Comparison of ENCODE assay signal across 12 cellular contexts in the genomic region with DNA sequence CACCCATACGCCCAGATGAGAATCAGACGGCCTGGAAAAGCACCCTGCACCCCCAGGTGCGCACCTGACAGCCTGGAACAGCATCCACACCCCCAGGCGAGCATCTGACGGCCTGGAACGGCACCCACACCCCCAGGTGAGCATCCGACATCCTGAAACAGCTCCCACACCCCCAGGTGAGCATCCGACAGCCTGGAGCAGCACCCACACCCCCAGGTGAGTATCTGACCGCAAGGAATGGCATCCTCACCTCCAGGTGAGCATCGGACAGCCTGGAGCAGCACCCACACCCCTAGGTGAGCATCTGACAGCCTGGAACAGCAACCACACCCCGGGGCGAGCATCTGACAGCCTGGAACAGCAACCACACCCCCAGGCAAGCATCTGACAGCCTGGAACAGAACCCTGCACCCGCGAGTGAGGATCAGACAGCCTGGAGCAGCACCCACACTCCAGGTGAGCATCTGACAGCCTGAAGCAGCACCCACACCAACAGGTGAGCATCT. TPM values are rescaled to one million over a fixed set of nuclear protein-coding genes. Genes with fewer than 3 reads are reported as not detected.
DNase-seq lines count a peak whose midpoint lies in the region; ATAC-seq, FAIRE-seq and TF ChIP-seq lines count a peak whose summit lies in the region.
"Not testable (repeated sequence)": the region's sequence is repeated elsewhere in the genome, so short reads cannot be mapped to it uniquely, and the experiment has no call there.
"Had no signal": no experiment of that assay in that cellular context is flagged by ENCODE, and none has a peak within 500 bp of the region (broad histone marks: within the 10 kb centered on the region; RNA-seq: fewer than 3 reads in every experiment).

No MANE protein-coding gene starts in this region.

- not testable (repeated sequence) for H3K18ac ChIP-seq in mesendoderm (ENCODE audit: low read length)

- not testable (repeated sequence) for H3K36me3 Mint-ChIP-seq in CD4-positive, CD25-positive, alpha-beta regulatory T cell
- H3K36me3 Mint-ChIP-seq in astrocyte (ENCODE audit: low read depth, unreplicated experiment), result peaks cover 21% of the 10 kb centered on the region

- not testable (repeated sequence) for H3K9me3 ChIP-seq in CD4-positive, CD25-positive, alpha-beta regulatory T cell (ENCODE audit: control insufficient read depth in 2 of 2, low read length in 2 of 2)
- peaks cover 49% of the 10 kb centered on the region for H3K9me3 ChIP-seq in astrocyte (ENCODE audit: insufficient read depth, low read depth, low read length)
- peaks cover 0 to 23% (median 2%) of the 10 kb centered on the region in 3 donors for H3K9me3 ChIP-seq in tibial artery

- H3K4ac ChIP-seq in mesendoderm (ENCODE audit: low read depth, low read length), result not testable (repeated sequence)

- H3K23ac ChIP-seq in mesendoderm (ENCODE audit: low read length), result not testable (repeated sequence)

- H2AFZ ChIP-seq in astrocyte (ENCODE audit: low read depth, low read length), result not testable (repeated sequence)

- H3K4me1 Mint-ChIP-seq in CD4-positive, CD25-positive, alpha-beta regulatory T cell; astrocyte (ENCODE audit: low read depth, unreplicated experiment): not testable (repeated sequence)

- not testable (repeated sequence) for H3K79me1 ChIP-seq in mesendoderm (ENCODE audit: low read length)

- H3K4me3 Mint-ChIP-seq in CD4-positive, CD25-positive, alpha-beta regulatory T cell; astrocyte (ENCODE audit: unreplicated experiment): not testable (repeated sequence)

- FAIRE-seq in astrocyte (lab: Jason Lieb, UNC), result not testable (repeated sequence)

- not testable (repeated sequence) for H4K5ac ChIP-seq in mesendoderm (ENCODE audit: low read length)

- intact Hi-C loops in left ventricle myocardium superior (cut with micrococcal nuclease); tibial artery (cut with DNase I; ENCODE audit: low total_unique reads): not testable (repeated sequence)
- intact Hi-C loops in posterior vena cava (cut with DNase I), result loop anchor here in 1 of 2 donors (5.0 to 10.0 kb wide), 2 partner anchors 190 to 1553 kb away; no protein-coding TSS in a partner anchor

- DNase-seq in CD4-positive, CD25-positive, alpha-beta regulatory T cell; astrocyte (ENCODE audit: low read depth); mesendoderm: not testable (repeated sequence)
- peak; percentile 31 for DNase-seq in NCI-H82 (lab: John Stamatoyannopoulos, UW)
- peak; percentile 58 for DNase-seq in activated CD8-positive, alpha-beta memory T cell treated with anti-CD3 and anti-CD28 coated beads for 24 hours
- DNase-seq in left ventricle myocardium superior, result peak; percentile 38
- peak; percentile 91 for DNase-seq in posterior vena cava (ENCODE audit: low spot score)
- peak; percentile 20 to 77 for DNase-seq in tibial artery

- H3K27ac Mint-ChIP-seq in CD4-positive, CD25-positive, alpha-beta regulatory T cell, result peak overlapping the region in 2 of 3 donors; percentile 67 to 71
- H3K27ac Mint-ChIP-seq in astrocyte (ENCODE audit: unreplicated experiment), result peak overlapping the region; percentile 63

- not testable (repeated sequence) for H3K9ac ChIP-seq in astrocyte (ENCODE audit: low read length); mesendoderm (ENCODE audit: low read length)

- H3K56ac ChIP-seq in mesendoderm (ENCODE audit: low read length), result not testable (repeated sequence)

- H4K8ac ChIP-seq in mesendoderm (ENCODE audit: low read depth, low read length), result not testable (repeated sequence)

- not testable (repeated sequence) for H2BK15ac ChIP-seq in mesendoderm (replicated peaks; ENCODE audit: low read depth)

- H3K4me3 ChIP-seq in CD4-positive, CD25-positive, alpha-beta regulatory T cell (ENCODE audit: low read depth, low read length); astrocyte (ENCODE audit: insufficient read depth, low read depth, low read length); tibial artery: not testable (repeated sequence)
- peak overlapping the region; percentile 11 for H3K4me3 ChIP-seq in mesendoderm (ENCODE audit: low read length)

- not testable (repeated sequence) for H3K79me2 ChIP-seq in astrocyte (ENCODE audit: insufficient read depth, low read length); mesendoderm (ENCODE audit: control insufficient read depth, insufficient read depth, low read length)

- not testable (repeated sequence) for TF ChIP-seq CTCF in astrocyte (IDR thresholded peaks at IDR 0.05; ENCODE audit: insufficient read depth, low read depth, low read length); tibial artery (IDR thresholded peaks at IDR 0.05)

- peaks cover 15% of the 10 kb centered on the region for H3K27me3 ChIP-seq in CD4-positive, CD25-positive, alpha-beta regulatory T cell (ENCODE audit: control insufficient read depth, insufficient read depth, low read length)
- H3K27me3 ChIP-seq in astrocyte (ENCODE audit: insufficient read depth, low read length); mesendoderm (ENCODE audit: insufficient read depth, low read length, poor library complexity): not testable (repeated sequence)
- peaks cover 0 to 45% of the 10 kb centered on the region in 2 donors for H3K27me3 ChIP-seq in tibial artery

- not testable (repeated sequence) for H3K4me2 ChIP-seq in astrocyte (ENCODE audit: low read length); mesendoderm (ENCODE audit: low read length)

- not testable (repeated sequence) for H2AK5ac ChIP-seq in mesendoderm (ENCODE audit: low read length)

- H3K36me3 ChIP-seq in CD4-positive, CD25-positive, alpha-beta regulatory T cell (ENCODE audit: control insufficient read depth, insufficient read depth, low read length); astrocyte (ENCODE audit: insufficient read depth, low read length); mesendoderm (ENCODE audit: control insufficient read depth, insufficient read depth, low read length); tibial artery: not testable (repeated sequence)

- no CpG with 5 or more reads among the region's 14 CpGs for WGBS in mesendoderm (ENCODE audit: extremely low coverage, insufficient coverage, low lambda C conversion rate)

- H3K27me3 Mint-ChIP-seq in CD4-positive, CD25-positive, alpha-beta regulatory T cell, result peaks cover 22% of the 10 kb centered on the region
- H3K27me3 Mint-ChIP-seq in astrocyte (ENCODE audit: low read depth, unreplicated experiment), result peaks cover 15% of the 10 kb centered on the region

- not testable (repeated sequence) for H2BK120ac ChIP-seq in mesendoderm (ENCODE audit: low read depth, low read length)

- H3K4me1 ChIP-seq in CD4-positive, CD25-positive, alpha-beta regulatory T cell (ENCODE audit: control insufficient read depth, insufficient read depth, low read length, poor library complexity, severe bottlenecking); astrocyte (ENCODE audit: insufficient read depth, low read length); mesendoderm (ENCODE audit: control insufficient read depth, low read depth, low read length); tibial artery: not testable (repeated sequence)

- not testable (repeated sequence) for H3K9me3 Mint-ChIP-seq in CD4-positive, CD25-positive, alpha-beta regulatory T cell
- peaks cover 39% of the 10 kb centered on the region for H3K9me3 Mint-ChIP-seq in astrocyte (ENCODE audit: unreplicated experiment)

- ATAC-seq in CD4-positive, CD25-positive, alpha-beta regulatory T cell (ENCODE audit: low read depth in 2 of 2); left ventricle myocardium superior: not testable (repeated sequence)

- H2BK5ac ChIP-seq in mesendoderm (ENCODE audit: low read length), result not testable (repeated sequence)

- not testable (repeated sequence) for H3K27ac ChIP-seq in CD4-positive, CD25-positive, alpha-beta regulatory T cell (ENCODE audit: insufficient read depth, low read length, poor library complexity, severe bottlenecking); astrocyte (ENCODE audit: low read depth, low read length); mesendoderm (ENCODE audit: low read depth, low read length); tibial artery

- H4K20me1 ChIP-seq in astrocyte (ENCODE audit: insufficient read depth, low read length), result not testable (repeated sequence)

RNA-seq across cellular contexts. Expression of gene MMEL1, which starts 21.7 kb away (rescaled TPM):
- 0.79 TPM for total RNA-seq in CD4-positive, CD25-positive, alpha-beta regulatory T cell
- polyA plus RNA-seq in CD4-positive, CD25-positive, alpha-beta regulatory T cell, result 10 to 100 TPM; 11.7 to 18.1 (median 15.4) TPM
- total RNA-seq in astrocyte (not detected in 2 replicates), left ventricle myocardium superior (not detected), posterior vena cava (1 to 10 TPM in 1 of 2 donors, under 1 TPM in 1; 0.57 to 1.8 TPM)
- 0.14 TPM for polyA plus RNA-seq in mesendoderm (2013, experiment 1 of 2)
- polyA plus RNA-seq in mesendoderm (2013, experiment 2 of 2), result 0.18 TPM
- total RNA-seq: A673, Caco-2, GM12878, GM23248 had no signal
- polyA plus RNA-seq: GM23248 had no signal
